24 cellular contexts compared by ENCODE assay signal in genomic region chr16:16139806-16140205, GRCh38.
"Had no signal": no experiment of that assay in that cellular context is flagged by ENCODE, and none has a peak within 500 bp of the region (broad histone marks: within the 10 kb centered on the region; RNA-seq: fewer than 3 reads in every experiment).

No MANE protein-coding gene starts in this region.

- H3K9me3 ChIP-seq: MG63, SJCRH30 had no signal

- DNase-seq: Karpas-422; KG1; MG63; NCI-H1092; NCI-H1105 treated with DMSO at 0.1 percent for 48 hours; NCI-H1417 treated with DMSO at 0.1 percent for 48 hours; NCI-H187; NCI-H2029; NCI-H2081 treated with DMSO at 0.1 percent for 48 hours; NCI-H2171; NCI-H226; NCI-H446; NCI-H510A; NCI-H524 treated with DMSO at 0.1 percent for 48 hours; NCI-H69; NCI-H774; NK-92 treated with Interleukin-12 subunit alpha and Interleukin-12 subunit beta, amount 100 ng/mL, for 24 hours; PC-3; SHP77 treated with DMSO at 0.1 percent for 48 hours; SJCRH30 had no signal

- H3K4me3 ChIP-seq: MG63, SJCRH30 had no signal

- H3K27me3 ChIP-seq: MG63, SJCRH30 had no signal

- ATAC-seq: Panc1, PC-3, SK-N-SH treated with all-trans-retinoic acid at 6 μM for 48 hours had no signal

- H3K4me1 ChIP-seq: SJCRH30 had no signal

- H3K27ac ChIP-seq: HL-60, RWPE1, SJCRH30 had no signal
